Comparison of ENCODE assay signal across 11 cellular contexts in genomic region chr3:126389792-126390142, GRCh38. TPM values are rescaled to one million over a fixed set of nuclear protein-coding genes. Genes with fewer than 3 reads are reported as not detected.
DNase-seq lines count a peak whose midpoint lies in the region; ATAC-seq, FAIRE-seq and TF ChIP-seq lines count a peak whose summit lies in the region.
"Had no signal": no experiment of that assay in that cellular context is flagged by ENCODE, and none has a peak within 500 bp of the region (broad histone marks: within the 10 kb centered on the region; RNA-seq: fewer than 3 reads in every experiment).

No MANE protein-coding gene starts in this region.

- no peaks in the 10 kb centered on the region for H3K36me3 Mint-ChIP-seq in IgD-negative memory B cell
- no peaks in the 10 kb centered on the region for H3K36me3 Mint-ChIP-seq in activated naive CD4-positive, alpha-beta T cell treated with anti-CD3 and anti-CD28 coated beads, Interleukin-2, amount 10 ng/mL, durations not matched to agents 7 days and 5 days

- no peak overlapping the region for H3K9ac ChIP-seq in endothelial cell of umbilical vein (replicated peaks; ENCODE audit: extremely low read depth, insufficient read depth, low read length)

- dilution Hi-C loops in endothelial cell of umbilical vein (cut with MboI; ENCODE audit: extremely low pct_ligation_motif_present, low sequenced_read_pairs) = no loop called here

- no peaks in the 10 kb centered on the region for H3K36me3 ChIP-seq in ACC112 (ENCODE audit: insufficient read depth, low read length)
- no peaks in the 10 kb centered on the region for H3K36me3 ChIP-seq in endothelial cell of umbilical vein (ENCODE audit: control insufficient read depth in 2 of 2, extremely low read depth in 1 of 2, insufficient read depth in 2 of 2, low read length in 2 of 2)
- H3K36me3 ChIP-seq in osteoblast (ENCODE audit: insufficient read depth, low read length) = no peaks in the 10 kb centered on the region

- H3K9me3 ChIP-seq in endothelial cell of umbilical vein (replicated peaks; ENCODE audit: control insufficient read depth, insufficient read depth, low read length) (no peaks in the 10 kb centered on the region), osteoblast (ENCODE audit: low read depth, low read length) (no peaks in the 10 kb centered on the region)

- H2AFZ ChIP-seq in ACC112 (ENCODE audit: low read length, unreplicated experiment) (peak overlapping the region; percentile 34), endothelial cell of umbilical vein (ENCODE audit: low read depth, low read length) (peak overlapping the region; percentile 19), osteoblast (ENCODE audit: low read length) (peak overlapping the region; percentile 74)

- no peak for ATAC-seq in GM21390 (IDR thresholded peaks at IDR 0.05; ENCODE audit: unreplicated experiment)

- FAIRE-seq in endothelial cell of umbilical vein (lab: Jason Lieb, UNC) = no peak

- peak overlapping the region in 2 of 3 donors; percentile 21 to 62 for H3K27ac Mint-ChIP-seq in IgD-negative memory B cell
- H3K27ac Mint-ChIP-seq in activated naive CD4-positive, alpha-beta T cell treated with anti-CD3 and anti-CD28 coated beads, Interleukin-2, amount 10 ng/mL, durations not matched to agents 7 days and 5 days = no peak overlapping the region

- CTCF ChIA-PET in endothelial cell of umbilical vein (lab: Charles Lee) = interaction anchor here (1.4 to 6.4 kb wide), 4 partner anchors 130 to 256 kb away, joined by 3 to 112 read pairs (median 28); no protein-coding TSS in a partner anchor
- CTCF ChIA-PET in activated naive CD4-positive, alpha-beta T cell treated with anti-CD3 and anti-CD28 coated beads, Interleukin-2, amount 10 ng/mL, durations not matched to agents 7 days and 5 days (lab: Charles Lee) = interaction anchor here (1.1 to 2.5 kb wide), 5 partner anchors 10 to 256 kb away, joined by 3 to 9 read pairs (median 4); partner anchors contain the start of gene ZXDC

- H3K27me3 ChIP-seq in ACC112 (ENCODE audit: insufficient read depth, low read length) (peaks cover 56% of the 10 kb centered on the region), endothelial cell of umbilical vein (ENCODE audit: control insufficient read depth in 2 of 2, insufficient read depth in 2 of 2, low read length in 2 of 2) (peaks cover 18 to 21% of the 10 kb centered on the region in 2 experiments), osteoblast (ENCODE audit: insufficient read depth, low read length) (peaks cover 21% of the 10 kb centered on the region)

- no TSS peak for BruUV-seq in endothelial cell of umbilical vein (replicated peaks; lab: Mats Ljungman, UMichigan)

- H3K79me2 ChIP-seq in ACC112 (ENCODE audit: control insufficient read depth, insufficient read depth, low read length, unreplicated experiment) (no peaks in the 10 kb centered on the region), endothelial cell of umbilical vein (ENCODE audit: control insufficient read depth, insufficient read depth, low read length) (no peaks in the 10 kb centered on the region), osteoblast (ENCODE audit: insufficient read depth, low read length) (no peaks in the 10 kb centered on the region)

- H3K27ac ChIP-seq in ACC112 (ENCODE audit: low read depth, low read length) (no peak overlapping the region), endothelial cell of umbilical vein (ENCODE audit: insufficient read depth, low read depth, low read length) (no peak overlapping the region), osteoblast (ENCODE audit: low read depth, low read length) (no peak overlapping the region)

- H3K9me3 Mint-ChIP-seq in IgD-negative memory B cell = peaks cover 0 to 2% (median 0%) of the 10 kb centered on the region in 3 donors
- H3K9me3 Mint-ChIP-seq in activated naive CD4-positive, alpha-beta T cell treated with anti-CD3 and anti-CD28 coated beads, Interleukin-2, amount 10 ng/mL, durations not matched to agents 7 days and 5 days = no peaks in the 10 kb centered on the region

- no peak overlapping the region; the same call in 1 of the 2 replicates for H3K4me3 ChIP-seq in ACC112 (ENCODE audit: low read depth, low read length)
- no peak overlapping the region for H3K4me3 ChIP-seq in endothelial cell of umbilical vein (replicated peaks in 1 of 3; ENCODE audit: insufficient read depth in 1 of 3, low read depth in 1 of 3, low read length in 3 of 3)
- H3K4me3 ChIP-seq in osteoblast (ENCODE audit: insufficient read depth, low read length) = no peak overlapping the region

- intact Hi-C loops in endothelial cell of umbilical vein (cut with micrococcal nuclease) = loop anchor here (1.0 kb wide), 5 partner anchors 33 to 255 kb away; no protein-coding TSS in a partner anchor

- no peak for TF ChIP-seq POLR2A in endothelial cell of umbilical vein (IDR thresholded peaks at IDR 0.05; ENCODE audit: low read depth, low read length)

- no peaks in the 10 kb centered on the region for H3K9me1 ChIP-seq in endothelial cell of umbilical vein (replicated peaks; ENCODE audit: control insufficient read depth, extremely low read depth, insufficient read depth, low read length)

- H3K4me1 ChIP-seq in ACC112 (ENCODE audit: control insufficient read depth, insufficient read depth, low read length, unreplicated experiment) = no peaks in the 10 kb centered on the region
- no peaks in the 10 kb centered on the region for H3K4me1 ChIP-seq in endothelial cell of umbilical vein (ENCODE audit: control insufficient read depth, extremely low read depth, insufficient read depth, low read length)
- H3K4me1 ChIP-seq in osteoblast (ENCODE audit: insufficient read depth, low read length) = peaks cover 2% of the 10 kb centered on the region

- POLR2A ChIA-PET in endothelial cell of umbilical vein (lab: Charles Lee) = no interaction called here

- peak overlapping the region in 1 of 4 donors; percentile 74 for H3K4me3 Mint-ChIP-seq in IgD-negative memory B cell
- H3K4me3 Mint-ChIP-seq in activated naive CD4-positive, alpha-beta T cell treated with anti-CD3 and anti-CD28 coated beads, Interleukin-2, amount 10 ng/mL, durations not matched to agents 7 days and 5 days = no peak overlapping the region

- TF ChIP-seq CTCF in endothelial cell of umbilical vein (IDR thresholded peaks at IDR 0.05; ENCODE audit: extremely low read depth in 1 of 2, insufficient read depth in 1 of 2, low read depth in 1 of 2, low read length in 2 of 2) = no peak
- TF ChIP-seq CTCF in osteoblast (IDR thresholded peaks at IDR 0.05; ENCODE audit: extremely low read depth, low read depth, low read length) = no peak

- DNase-seq in endothelial cell of umbilical vein (ENCODE audit: low read depth, low spot score) (no peak), osteoblast (ENCODE audit: insufficient read length, low spot score, missing footprints) (no peak), NCI-H2171 treated with DMSO at 0.1 percent for 48 hours (lab: John Stamatoyannopoulos, UW) (no peak), NCI-H524 treated with DMSO at 0.1 percent for 48 hours (lab: John Stamatoyannopoulos, UW) (no peak)
- no peak for DNase-seq in activated naive CD4-positive, alpha-beta T cell treated with anti-CD3 and anti-CD28 coated beads, Interleukin-2, amount 10 ng/mL, durations not matched to agents 7 days and 5 days
- DNase-seq: activated gamma-delta T cell had no signal

- H3K4me2 ChIP-seq in endothelial cell of umbilical vein (ENCODE audit: insufficient read depth, low read length) (no peak overlapping the region), osteoblast (ENCODE audit: insufficient read depth, low read length) (peak overlapping the region; percentile 90)

- H3K27me3 Mint-ChIP-seq in IgD-negative memory B cell = peaks cover 34% of the 10 kb centered on the region
- peaks cover 72% of the 10 kb centered on the region for H3K27me3 Mint-ChIP-seq in activated naive CD4-positive, alpha-beta T cell treated with anti-CD3 and anti-CD28 coated beads, Interleukin-2, amount 10 ng/mL, durations not matched to agents 7 days and 5 days

- peaks cover 3 to 13% (median 6%) of the 10 kb centered on the region in 3 donors for H3K4me1 Mint-ChIP-seq in IgD-negative memory B cell
- peaks cover 7% of the 10 kb centered on the region for H3K4me1 Mint-ChIP-seq in activated naive CD4-positive, alpha-beta T cell treated with anti-CD3 and anti-CD28 coated beads, Interleukin-2, amount 10 ng/mL, durations not matched to agents 7 days and 5 days

- H4K20me1 ChIP-seq in endothelial cell of umbilical vein (replicated peaks; ENCODE audit: control insufficient read depth, extremely low read depth, insufficient read depth, low read length) (no peaks in the 10 kb centered on the region), osteoblast (ENCODE audit: insufficient read depth, low read length) (no peaks in the 10 kb centered on the region)

TF ChIP-seq in endothelial cell of umbilical vein, 7 proteins besides CTCF, POLR2A, EP300 and RAD21 (continues in another document):
- no peak for TF ChIP-seq EZH2 (IDR thresholded peaks at IDR 0.05; ENCODE audit: borderline replicate concordance, low read depth, low read length, severe bottlenecking)
- no peak for TF ChIP-seq MAX (IDR thresholded peaks at IDR 0.05; ENCODE audit: insufficient read depth, insufficient read length)
- no peak for TF ChIP-seq POLR2AphosphoS5 (IDR thresholded peaks at IDR 0.05; ENCODE audit: insufficient read depth, low read depth, low read length)

RNA-seq across cellular contexts. Expression of gene CFAP100, which starts 4.9 kb away (rescaled TPM):
- polyA plus RNA-seq in IgD-negative memory B cell (not detected), endothelial cell of umbilical vein (not detected in 2 replicates)
- total RNA-seq in endothelial cell of umbilical vein (not detected in 2 replicates), osteoblast (not detected in 2 replicates)
- not detected in 2 replicates for polyA plus RNA-seq in endothelial cell of umbilical vein (2011; cell fraction: cytosol; rRNA removed)
- not detected in 2 replicates for polyA plus RNA-seq in endothelial cell of umbilical vein (2011; cell fraction: nucleus; rRNA removed)
- polyA plus RNA-seq in endothelial cell of umbilical vein (2012) = not detected in 2 replicates
- not detected in 2 replicates for polyA minus RNA-seq in endothelial cell of umbilical vein
- polyA minus RNA-seq in endothelial cell of umbilical vein (2011; cell fraction: cytosol; rRNA and poly(A)+ RNA removed) = not detected
- polyA minus RNA-seq in endothelial cell of umbilical vein (2011; cell fraction: nucleus; rRNA and poly(A)+ RNA removed) = not detected in 2 replicates
- total RNA-seq: dermis microvascular lymphatic vessel endothelial cell, mononuclear cell had no signal

RNA-seq across cellular contexts. Expression of gene KLF15, which starts 32.6 kb away (rescaled TPM):
- polyA plus RNA-seq in IgD-negative memory B cell (not detected), endothelial cell of umbilical vein (2.2 and 2.8 TPM in 2 replicates)
- total RNA-seq in endothelial cell of umbilical vein (1.4 and 3.0 TPM in 2 replicates), osteoblast (4.3 and 4.4 TPM in 2 replicates)
- polyA plus RNA-seq in endothelial cell of umbilical vein (2011; cell fraction: cytosol; rRNA removed) = 1.5 and 2.1 TPM in 2 replicates
- 2.1 and 3.0 TPM in 2 replicates for polyA plus RNA-seq in endothelial cell of umbilical vein (2011; cell fraction: nucleus; rRNA removed)
- 0.39 and 1.2 TPM in 2 replicates for polyA plus RNA-seq in endothelial cell of umbilical vein (2012)
- 1.5 and 4.7 TPM in 2 replicates for polyA minus RNA-seq in endothelial cell of umbilical vein
- not detected for polyA minus RNA-seq in endothelial cell of umbilical vein (2011; cell fraction: cytosol; rRNA and poly(A)+ RNA removed)
- 2.7 and 4.0 TPM in 2 replicates for polyA minus RNA-seq in endothelial cell of umbilical vein (2011; cell fraction: nucleus; rRNA and poly(A)+ RNA removed)
- total RNA-seq: mononuclear cell had no signal

Comparison
In these comparisons a context has a peak if more than half of its experiments do, and no peak if none do; other contexts are left out.
1. H2AFZ ChIP-seq: peak in every context shown above with its lines; median percentile 74 in osteoblast; 34 in ACC112; 19 in endothelial cell of umbilical vein.